Comparison of ENCODE assay signal across 1 cellular context in genomic region chr1:2547210-2548067, GRCh38.
A peak's percentile ranks its signal among the peaks of the same experiment; 100 is the strongest.
TF ChIP-seq lines count a peak whose summit lies in the region.

No MANE protein-coding gene starts in this region.

TF ChIP-seq in K562, 482 proteins besides CTCF, POLR2A, EP300 and RAD21 (continued from another document and continues in another):
- TF ChIP-seq ZNF407 (IDR thresholded peaks at IDR 0.05; ENCODE audit: low read depth) (no peak), ZNF644 (tag; IDR thresholded peaks at IDR 0.05; ENCODE audit: low read depth) (no peak), NUFIP1 (IDR thresholded peaks at IDR 0.05; ENCODE audit: partially characterized antibody) (no peak), VEZF1 (CRISPR knock-in tag; IDR thresholded peaks at IDR 0.05) (peak; percentile 8; the same call in 1 of the 2 replicates), PRDM10 (IDR thresholded peaks at IDR 0.05; ENCODE audit: partially characterized antibody) (no peak), NR4A1 (CRISPR knock-in tag; IDR thresholded peaks at IDR 0.05) (no peak), NR4A1 (tag; IDR thresholded peaks at IDR 0.05) (no peak), TOE1 (IDR thresholded peaks at IDR 0.05; ENCODE audit: borderline replicate concordance) (no peak), TOE1 (CRISPR knock-in tag; IDR thresholded peaks at IDR 0.05; ENCODE audit: borderline replicate concordance, low read depth) (no peak), ZNF740 (CRISPR knock-in tag; IDR thresholded peaks at IDR 0.05) (peak; percentile 73), ZNF740 (tag; IDR thresholded peaks at IDR 0.05) (no peak), NRF1 (conservative IDR thresholded peaks at IDR 0.05 in 1 of 2, IDR thresholded peaks at IDR 0.05 in 1 of 2) (peak; percentile 6 to 16; a peak in 1 of 4 replicates), ELF4 (CRISPR knock-in tag; IDR thresholded peaks at IDR 0.05) (no peak), MITF (IDR thresholded peaks at IDR 0.05) (no peak), EGR1 (conservative IDR thresholded peaks at IDR 0.05) (no peak), E2F5 (CRISPR knock-in tag; IDR thresholded peaks at IDR 0.05) (no peak), POLR2G (IDR thresholded peaks at IDR 0.05; ENCODE audit: low read depth, low read length) (peak; percentile 50), CTBP1 (IDR thresholded peaks at IDR 0.05; ENCODE audit: borderline replicate concordance) (no peak), AFF1 (IDR thresholded peaks at IDR 0.05; ENCODE audit: low read depth in 1 of 2, partially characterized antibody in 2 of 2) (no peak), ZNF263 (CRISPR knock-in tag; IDR thresholded peaks at IDR 0.05; ENCODE audit: borderline replicate concordance) (0 out of 2 replicates have a peak, but pooled peaks have one; percentile 14), KLF6 (CRISPR knock-in tag; IDR thresholded peaks at IDR 0.05; ENCODE audit: borderline replicate concordance) (no peak), ZBTB26 (CRISPR knock-in tag; IDR thresholded peaks at IDR 0.05) (no peak; the same call in 1 of the 2 replicates), ZFX (CRISPR knock-in tag; IDR thresholded peaks at IDR 0.05) (peak; percentile 80), HNRNPH1 (optimal IDR thresholded peaks at IDR 0.05; ENCODE audit: low read depth, low read length) (no peak), ERF (CRISPR knock-in tag; IDR thresholded peaks at IDR 0.05) (0 out of 2 replicates have a peak, but pooled peaks have one; percentile 42), CEBPB (tag; IDR thresholded peaks at IDR 0.05) (0 out of 2 replicates have a peak, but pooled peaks have one; percentile 36), ZBTB9 (CRISPR knock-in tag; IDR thresholded peaks at IDR 0.05) (peak; percentile 34; the same call in 1 of the 2 replicates), CBFB (CRISPR knock-in tag; IDR thresholded peaks at IDR 0.05) (no peak), SMARCB1 (IDR thresholded peaks at IDR 0.05; ENCODE audit: insufficient read length, low read depth) (no peak), GTF2E2 (tag; IDR thresholded peaks at IDR 0.05) (no peak), MEIS2 (IDR thresholded peaks at IDR 0.05; ENCODE audit: partially characterized antibody) (no peak), RBFOX2 (IDR thresholded peaks at IDR 0.05; ENCODE audit: low read depth, low read length) (peak; percentile 7; the same call in 1 of the 2 replicates), HDAC1 (IDR thresholded peaks at IDR 0.05) (no peak; a peak in 2 of 4 replicates), ASH1L (IDR thresholded peaks at IDR 0.05; ENCODE audit: borderline replicate concordance, low read depth, partially characterized antibody) (no peak), TBL1XR1 (IDR thresholded peaks at IDR 0.05; ENCODE audit: low read length in 2 of 2) (0 out of 4 replicates have a peak, but pooled peaks of 1 of the 2 experiments have one; percentile 15)
